ENCODE assay signal across 16 cellular contexts in the genomic region with DNA sequence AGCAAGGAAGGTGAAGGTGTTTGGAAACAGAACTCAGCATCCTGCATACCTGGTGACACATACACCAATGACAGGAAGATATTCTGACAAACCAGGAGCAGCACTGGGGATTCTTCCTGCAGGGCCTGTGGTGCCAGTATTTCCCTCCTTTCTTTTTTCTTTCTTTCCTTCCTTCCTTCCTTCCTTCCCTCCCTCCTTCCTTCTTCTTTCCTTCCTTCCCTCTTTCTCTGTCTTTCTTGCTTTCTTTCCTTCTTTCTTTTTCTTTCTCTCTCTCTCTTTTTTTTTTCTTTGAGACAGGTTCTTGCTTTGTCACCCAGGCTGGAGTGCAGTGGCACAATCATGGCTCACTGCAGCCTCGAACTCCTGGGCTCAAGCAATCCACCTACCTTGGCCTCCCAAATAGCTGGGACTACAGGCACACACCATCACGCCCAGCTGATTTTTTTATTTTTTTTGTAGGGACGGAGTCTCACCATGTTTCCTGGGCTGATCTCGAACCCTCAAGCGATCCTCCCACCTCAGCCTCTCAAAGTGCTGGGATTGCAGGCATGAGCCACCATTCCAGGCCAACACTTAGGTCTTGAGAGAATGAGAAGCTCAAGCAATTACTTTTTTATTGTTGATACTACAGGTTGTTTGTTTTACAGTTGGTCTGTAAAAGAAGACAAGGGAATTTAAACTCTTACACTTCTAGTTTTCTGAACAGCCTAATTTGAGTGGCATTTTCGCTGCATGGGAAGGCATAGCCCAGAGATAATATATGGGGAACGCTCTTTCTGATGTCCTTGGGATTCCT. TPM values are rescaled to one million over a fixed set of nuclear protein-coding genes. Genes with fewer than 3 reads are reported as not detected.
DNase-seq lines count a peak whose midpoint lies in the region; ATAC-seq and TF ChIP-seq lines count a peak whose summit lies in the region.
"Had no signal": no experiment of that assay in that cellular context is flagged by ENCODE, and none has a peak within 500 bp of the region (broad histone marks: within the 10 kb centered on the region; RNA-seq: fewer than 3 reads in every experiment).

No MANE protein-coding gene starts in this region.

- CTCF ChIA-PET in MCF 10A (lab: Yijun Ruan, JAX) (interaction anchor here (0.6 to 1.1 kb wide), 4 partner anchors 12 to 118 kb away, joined by 3 read pairs; no protein-coding TSS in a partner anchor), mammary epithelial cell (lab: Charles Lee; ENCODE audit: low non-redundant PET) (no interaction called here)

- H3K4ac ChIP-seq in mesendoderm (ENCODE audit: low read depth, low read length) = no peak overlapping the region

- peaks cover 7% of the 10 kb centered on the region for H3K4me1 Mint-ChIP-seq in MCF 10A (ENCODE audit: insufficient read depth, unreplicated experiment)
- H3K4me1 Mint-ChIP-seq: CD14-positive monocyte had no signal

- no peaks in the 10 kb centered on the region for H3K9me3 ChIP-seq in mammary epithelial cell (replicated peaks; ENCODE audit: insufficient read depth, low read length)
- no peaks in the 10 kb centered on the region for H3K9me3 ChIP-seq in colonic mucosa
- H3K9me3 ChIP-seq in transverse colon = no peaks in the 10 kb centered on the region
- no peaks in the 10 kb centered on the region for H3K9me3 ChIP-seq in Peyer's patch

- H3K18ac ChIP-seq in mesendoderm (ENCODE audit: low read length) = no peak overlapping the region

- no peak for TF ChIP-seq EP300 in transverse colon (IDR thresholded peaks at IDR 0.05; ENCODE audit: low read depth)

- no peaks in the 10 kb centered on the region for H3K9me3 Mint-ChIP-seq in MCF 10A (ENCODE audit: unreplicated experiment)
- H3K9me3 Mint-ChIP-seq: CD8-positive, alpha-beta T cell; H9 had no signal

- in situ Hi-C loops in mammary epithelial cell (cut with MboI; ENCODE audit: low sequenced_read_pairs in 2 of 2) (no loop called here), transverse colon (cut with MboI; ENCODE audit: low pct_ligation_motif_present in 1 of 4, low pct_unique_long_range_greater_than_20kb in 1 of 4, low sequenced_read_pairs in 3 of 4) (loop anchor here in 1 of 4 donors (25.0 kb wide), 1 partner anchor 102 kb away; no protein-coding TSS in a partner anchor)

- H3K36me3 ChIP-seq in mammary epithelial cell (ENCODE audit: insufficient read depth, low read length) = no peaks in the 10 kb centered on the region
- no peaks in the 10 kb centered on the region for H3K36me3 ChIP-seq in colonic mucosa
- H3K36me3 ChIP-seq in mesendoderm (ENCODE audit: control insufficient read depth, insufficient read depth, low read length) = no peaks in the 10 kb centered on the region
- H3K36me3 ChIP-seq in transverse colon = no peaks in the 10 kb centered on the region
- H3K36me3 ChIP-seq in Peyer's patch = no peaks in the 10 kb centered on the region

- intact Hi-C loops in MCF 10A (cut with micrococcal nuclease) (no loop called here), mammary epithelial cell (cut with micrococcal nuclease) (no loop called here), colonic mucosa (cut with DNase I) (no loop called here), transverse colon (cut with DNase I; ENCODE audit: low total_unique reads) (no loop called here)

- no peak overlapping the region for H4K5ac ChIP-seq in mesendoderm (ENCODE audit: low read length)

- H2BK15ac ChIP-seq in mesendoderm (replicated peaks; ENCODE audit: low read depth) = peak overlapping the region; percentile 86

- POLR2A ChIA-PET in MCF 10A (lab: Yijun Ruan, JAX) = interaction anchor here (0.7 kb wide), 2 partner anchors 16 to 551 kb away, joined by 3 to 5 read pairs; no protein-coding TSS in a partner anchor

- no peak for ATAC-seq in GM19351 (IDR thresholded peaks at IDR 0.05; ENCODE audit: unreplicated experiment)
- no peak for ATAC-seq in HG03342 (IDR thresholded peaks at IDR 0.05; ENCODE audit: unreplicated experiment)
- ATAC-seq: CD8-positive, alpha-beta T cell; GM12878 had no signal

- TF ChIP-seq POLR2A in transverse colon (IDR thresholded peaks at IDR 0.05) (no peak), Peyer's patch (IDR thresholded peaks at IDR 0.05) (no peak)

- no peak overlapping the region for H2BK120ac ChIP-seq in mesendoderm (ENCODE audit: low read depth, low read length)

- no peak overlapping the region for H2AFZ ChIP-seq in mammary epithelial cell (ENCODE audit: low read depth, low read length)

- H3K4me1 ChIP-seq in mammary epithelial cell (ENCODE audit: insufficient read depth, low read length) (no peaks in the 10 kb centered on the region), colonic mucosa (no peaks in the 10 kb centered on the region), mesendoderm (ENCODE audit: control insufficient read depth, low read depth, low read length) (no peaks in the 10 kb centered on the region), transverse colon (peaks cover 5 to 44% (median 21%) of the 10 kb centered on the region in 4 donors), Peyer's patch (peaks cover 0 to 30% (median 0%) of the 10 kb centered on the region in 4 donors)

- no peak overlapping the region for H3K56ac ChIP-seq in mesendoderm (ENCODE audit: low read length)

- TF ChIP-seq CTCF in MCF 10A (IDR thresholded peaks at IDR 0.05; ENCODE audit: unreplicated experiment) (no peak), mammary epithelial cell (conservative IDR thresholded peaks at IDR 0.05 in 1 of 2, IDR thresholded peaks at IDR 0.05 in 1 of 2; ENCODE audit: extremely low read depth in 1 of 2, insufficient read depth in 1 of 2, low read depth in 1 of 2, low read length in 2 of 2) (no peak), colonic mucosa (IDR thresholded peaks at IDR 0.05) (no peak), transverse colon (IDR thresholded peaks at IDR 0.05) (no peak), Peyer's patch (IDR thresholded peaks at IDR 0.05) (no peak)

- no peaks in the 10 kb centered on the region for H3K36me3 Mint-ChIP-seq in MCF 10A (ENCODE audit: insufficient read depth, unreplicated experiment)
- H3K36me3 Mint-ChIP-seq: CD14-positive monocyte; CD8-positive, alpha-beta T cell had no signal

- dilution Hi-C loops in mammary epithelial cell (cut with HindIII; ENCODE audit: low sequenced_read_pairs) = no loop called here

- no peaks in the 10 kb centered on the region for H3K79me1 ChIP-seq in mesendoderm (ENCODE audit: low read length)

- peak overlapping the region; percentile 85 for H3K27ac Mint-ChIP-seq in MCF 10A (ENCODE audit: low read depth, unreplicated experiment)
- H3K27ac Mint-ChIP-seq: CD14-positive monocyte; CD8-positive, alpha-beta T cell; H9 had no signal

- H2BK5ac ChIP-seq in mesendoderm (ENCODE audit: low read length) = no peak overlapping the region

- DNase-seq in MCF 10A (ENCODE audit: unreplicated experiment) (no peak), mammary epithelial cell (no peak), colonic mucosa (no peak), mesendoderm (no peak), transverse colon (no peak), Peyer's patch (no peak)
- DNase-seq: CD8-positive, alpha-beta T cell; COR-L47; GOT3; H9 had no signal

- H2AK5ac ChIP-seq in mesendoderm (ENCODE audit: low read length) = no peak overlapping the region

- no peak overlapping the region for H4K8ac ChIP-seq in mesendoderm (ENCODE audit: low read depth, low read length)

- H3K4me3 Mint-ChIP-seq in MCF 10A (ENCODE audit: unreplicated experiment) = no peak overlapping the region
- H3K4me3 Mint-ChIP-seq: CD8-positive, alpha-beta T cell; H9 had no signal

- H3K79me2 ChIP-seq in mammary epithelial cell (ENCODE audit: insufficient read depth, low read length) = no peaks in the 10 kb centered on the region
- H3K79me2 ChIP-seq in mesendoderm (ENCODE audit: control insufficient read depth, insufficient read depth, low read length) = no peaks in the 10 kb centered on the region

- no peak overlapping the region for H3K23ac ChIP-seq in mesendoderm (ENCODE audit: low read length)

- H3K9ac ChIP-seq in mammary epithelial cell (ENCODE audit: insufficient read depth, low read length) = no peak overlapping the region
- no peak overlapping the region for H3K9ac ChIP-seq in colonic mucosa (ENCODE audit: low read depth in 2 of 2, low read length in 2 of 2)
- H3K9ac ChIP-seq in mesendoderm (ENCODE audit: low read length) = no peak overlapping the region

- H3K4me2 ChIP-seq in mammary epithelial cell (ENCODE audit: insufficient read depth, low read depth, low read length) (no peak overlapping the region), mesendoderm (ENCODE audit: low read length) (no peak overlapping the region)

- H3K27me3 ChIP-seq in mammary epithelial cell (ENCODE audit: insufficient read depth, low read length) (no peaks in the 10 kb centered on the region), colonic mucosa (no peaks in the 10 kb centered on the region), mesendoderm (ENCODE audit: insufficient read depth, low read length, poor library complexity) (no peaks in the 10 kb centered on the region), transverse colon (no peaks in the 10 kb centered on the region), Peyer's patch (no peaks in the 10 kb centered on the region)

- H3K4me3 ChIP-seq in mammary epithelial cell (replicated peaks in 1 of 3; ENCODE audit: insufficient read depth in 1 of 3, low read depth in 2 of 3, low read length in 3 of 3) = no peak overlapping the region
- no peak overlapping the region for H3K4me3 ChIP-seq in colonic mucosa
- H3K4me3 ChIP-seq in mesendoderm (ENCODE audit: low read length) = no peak overlapping the region
- no peak overlapping the region for H3K4me3 ChIP-seq in transverse colon
- H3K4me3 ChIP-seq in Peyer's patch = no peak overlapping the region
- H3K4me3 ChIP-seq: GM12878 had no signal

- H4K20me1 ChIP-seq in mammary epithelial cell (ENCODE audit: insufficient read depth, low read length) = no peaks in the 10 kb centered on the region

- 61% methylated on average over 6 of the region's 7 CpGs for WGBS in mammary epithelial cell (ENCODE audit: low coverage, missing lambda C conversion rate)
- no CpG with 5 or more reads among the region's 7 CpGs for WGBS in mesendoderm (ENCODE audit: extremely low coverage, insufficient coverage, low lambda C conversion rate)
- WGBS in transverse colon (ENCODE audit: low coverage in 1 of 2), 2 donors = 55 to 62% methylated on average over 5 to 7 of the region's 7 CpGs

- no TSS peak for BruUV-seq in MCF 10A (replicated peaks; lab: Mats Ljungman, UMichigan)
- no TSS peak for BruUV-seq in mammary epithelial cell (replicated peaks; lab: Mats Ljungman, UMichigan)

- H3K27ac ChIP-seq in mammary epithelial cell (ENCODE audit: insufficient read depth, low read depth, low read length) = no peak overlapping the region
- H3K27ac ChIP-seq in colonic mucosa = peak overlapping the region; percentile 67
- no peak overlapping the region for H3K27ac ChIP-seq in mesendoderm (ENCODE audit: low read depth, low read length)
- H3K27ac ChIP-seq in transverse colon = peak overlapping the region; percentile 59 to 79 (median 68)
- H3K27ac ChIP-seq in Peyer's patch = peak overlapping the region in 2 of 4 donors; percentile 15 to 46
- H3K27ac ChIP-seq: 22Rv1, HL-60 had no signal

- H3K27me3 Mint-ChIP-seq in MCF 10A (ENCODE audit: insufficient read depth, unreplicated experiment) = no peaks in the 10 kb centered on the region

RNA-seq across cellular contexts. Expression of gene GATA6, which starts 54.7 kb away (rescaled TPM):
- total RNA-seq in MCF 10A (2022) (6.7 and 14.0 TPM in 2 replicates), mammary epithelial cell (1 to 10 TPM; 1.0 to 3.6 TPM), colonic mucosa (10 to 100 TPM; 52.7 to 61.3 TPM), transverse colon (100 to 1,000 TPM in 1 of 4 donors, 10 to 100 TPM in 3; 49.7 to 223 (median 65.7) TPM), Peyer's patch (100 to 1,000 TPM in 3 of 4 donors, 10 to 100 TPM in 1; 24.8 to 127 (median 114) TPM)
- polyA plus RNA-seq in mammary epithelial cell = 0.62 TPM
- not detected for polyA minus RNA-seq in mammary epithelial cell
- 31.4 TPM for polyA plus RNA-seq in mesendoderm (2013, experiment 1 of 2)
- 28.4 TPM for polyA plus RNA-seq in mesendoderm (2013, experiment 2 of 2)
- total RNA-seq: H9 had no signal

Comparison
In these comparisons a context has a peak if more than half of its experiments do, and no peak if none do; other contexts are left out.
1. H3K27ac ChIP-seq: peak in colonic mucosa (single experiment) and transverse colon (4 of 4); none in mammary epithelial cell (single experiment) and mesendoderm (single experiment).